In genomic region chr22:40666151-40666848, GRCh38 we compare ENCODE assay signal across 13 cellular contexts. TPM values are rescaled to one million over a fixed set of nuclear protein-coding genes. Genes with fewer than 3 reads are reported as not detected.
A peak's percentile ranks its signal among the peaks of the same experiment; 100 is the strongest.
DNase-seq lines count a peak whose midpoint lies in the region; ATAC-seq and TF ChIP-seq lines count a peak whose summit lies in the region.
"Had no signal": no experiment of that assay in that cellular context is flagged by ENCODE, and none has a peak within 500 bp of the region (broad histone marks: within the 10 kb centered on the region; RNA-seq: fewer than 3 reads in every experiment).

No MANE protein-coding gene starts in this region.

- no peak overlapping the region for H3K27ac ChIP-seq in cardiac muscle cell
- H3K27ac ChIP-seq: body of pancreas had no signal

- H3K4me3 ChIP-seq in cardiac muscle cell = no peak overlapping the region
- H3K4me3 ChIP-seq: body of pancreas had no signal

- no peak for TF ChIP-seq CTCF in AG09319 (IDR thresholded peaks at IDR 0.05; ENCODE audit: low read depth, low read length)
- TF ChIP-seq CTCF in cardiac muscle cell (IDR thresholded peaks at IDR 0.05; ENCODE audit: low read depth, low read length) = no peak

- H3K9me3 ChIP-seq in cardiac muscle cell (ENCODE audit: low read depth) = no peaks in the 10 kb centered on the region
- H3K9me3 ChIP-seq: body of pancreas had no signal

- ATAC-seq in sciatic nerve (peak; percentile 65), GM21381 (IDR thresholded peaks at IDR 0.05; ENCODE audit: unreplicated experiment) (no peak)
- ATAC-seq: activated T-cell treated with anti-CD3 and anti-CD28 coated beads, Interleukin-2, amount 50 U/mL, for 4 hours; body of pancreas; CD8-positive, alpha-beta T cell; esophagus mucosa had no signal

- intact Hi-C loops in sciatic nerve (cut with DNase I) = no loop called here

- DNase-seq in AG09319 (ENCODE audit: extremely low read depth, low read depth) (peak; percentile 41), NCI-H69 (lab: John Stamatoyannopoulos, UW) (peak; percentile 60), cardiac muscle cell (ENCODE audit: low read depth in 1 of 2, low spot score in 1 of 2) (peak; percentile 31 to 78), sciatic nerve (ENCODE audit: low spot score) (no peak), SHP77 treated with DMSO at 0.1 percent for 48 hours (lab: John Stamatoyannopoulos, UW) (no peak), kidney glomerular epithelial cell (lab: John Stamatoyannopoulos, UW) (no peak)
- DNase-seq in central memory CD4-positive, alpha-beta T cell = no peak
- DNase-seq: activated T-cell treated with anti-CD3 and anti-CD28 coated beads, Interleukin-2, amount 50 U/mL, for 4 hours; body of pancreas; CD8-positive, alpha-beta T cell; HCEC 1CT had no signal

- H3K36me3 ChIP-seq in cardiac muscle cell = no peaks in the 10 kb centered on the region

- H3K4me1 ChIP-seq in cardiac muscle cell (ENCODE audit: low read depth) = no peaks in the 10 kb centered on the region
- H3K4me1 ChIP-seq: body of pancreas had no signal

- H3K27me3 ChIP-seq in cardiac muscle cell = no peaks in the 10 kb centered on the region
- H3K27me3 ChIP-seq: body of pancreas had no signal

RNA-seq across cellular contexts. Expression of gene MCHR1, which starts 13.0 kb away (rescaled TPM):
- total RNA-seq in cardiac muscle cell (0.12 and 0.14 TPM in 2 replicates), sciatic nerve (0.76 TPM)
- 0.59 TPM in 1 of 2 replicates, not detected in the other for polyA plus RNA-seq in cardiac muscle cell
- total RNA-seq: activated T-cell treated with anti-CD3 and anti-CD28 coated beads, Interleukin-2, amount 50 U/mL, for 4 hours; body of pancreas; CD8-positive, alpha-beta T cell; esophagus mucosa had no signal

RNA-seq across cellular contexts. Expression of gene MRTFA, which starts 29.8 kb away (rescaled TPM):
- total RNA-seq in cardiac muscle cell (61.1 and 116 TPM in 2 replicates), sciatic nerve (53.5 TPM)
- 32.6 and 44.7 TPM in 2 replicates for polyA plus RNA-seq in cardiac muscle cell

Comparison
In these comparisons a context has a peak if more than half of its experiments do, and no peak if none do; other contexts are left out.
1. DNase-seq: peak in AG09319 (single experiment), NCI-H69 (single experiment) and cardiac muscle cell (2 of 2); none in sciatic nerve (single experiment), SHP77 treated with DMSO at 0.1 percent for 48 hours (single experiment), central memory CD4-positive, alpha-beta T cell (single experiment) and kidney glomerular epithelial cell (single experiment).